Comparison of ENCODE assay signal across 25 cellular contexts in the genomic region with DNA sequence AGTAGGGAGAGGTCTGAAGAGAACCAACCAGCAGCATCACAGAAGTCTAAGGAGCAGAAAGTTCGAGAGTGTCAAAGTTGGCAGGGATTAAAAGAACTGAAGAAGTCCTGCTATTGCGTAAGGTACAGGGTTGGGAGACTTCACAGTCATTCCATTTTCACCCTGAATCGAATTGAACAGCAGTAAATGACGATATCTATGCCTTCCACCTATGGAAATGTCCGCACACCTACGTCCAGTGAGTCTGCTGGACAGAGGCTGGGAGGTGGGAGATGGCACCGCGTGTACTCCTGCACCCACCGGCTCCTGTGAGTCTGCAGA.
DNase-seq lines count a peak whose midpoint lies in the region; ATAC-seq and TF ChIP-seq lines count a peak whose summit lies in the region.
"Had no signal": no experiment of that assay in that cellular context is flagged by ENCODE, and none has a peak within 500 bp of the region (broad histone marks: within the 10 kb centered on the region; RNA-seq: fewer than 3 reads in every experiment).

No MANE protein-coding gene starts in this region.

- H3K4me3 Mint-ChIP-seq in brain: no peak overlapping the region
- no peak overlapping the region for H3K4me3 Mint-ChIP-seq in stimulated activated memory B cell treated with anti-CD40 and anti-IgM and Interleukin-4, amounts not matched to agents 10 μg/mL and 1 μg/mL and 100 μg/mL, for 72 hours
- H3K4me3 Mint-ChIP-seq in effector memory CD8-positive, alpha-beta T cell: no peak overlapping the region
- H3K4me3 Mint-ChIP-seq: natural killer cell treated with Interleukin-12 subunit alpha and Interleukin-12 subunit beta and Interleukin-15 and Interleukin-18, amount 100 ng/mL, for 72 hours had no signal

- peak in 1 of 2 donors; percentile 38 for DNase-seq in cardiac muscle cell (ENCODE audit: low read depth in 1 of 2, low spot score in 1 of 2)
- DNase-seq in Right ventricle myocardium inferior (ENCODE audit: missing footprints): no peak
- DNase-seq in stimulated activated naive CD4-positive, alpha-beta T cell treated with Interleukin-2 at 50 U/mL for 16 hours (lab: John Stamatoyannopoulos, UW): no peak
- no peak for DNase-seq in effector memory CD8-positive, alpha-beta T cell
- no peak for DNase-seq in NOMO-1 treated with DMSO at 0.1 percent for 48 hours (lab: John Stamatoyannopoulos, UW; ENCODE audit: unreplicated experiment)
- DNase-seq: 8988T; activated CD4-positive, alpha-beta T cell treated with anti-CD3 and anti-CD28 coated beads for 48 hours; activated naive CD4-positive, alpha-beta T cell treated with anti-CD3 and anti-CD28 coated beads, Interleukin-2, amount 50 U/mL, for 16 hours; amygdala; DMS79; effector memory CD4-positive, alpha-beta T cell; HCEC 1CT; Kasumi-1; NCI-H2107; NCI-H748 treated with DMSO at 0.1 percent for 48 hours; ovary; Peyer's patch; T1000; upper lobe of right lung had no signal

- intact Hi-C loops in Right ventricle myocardium inferior (cut with DNase I): no loop called here

- no peak for TF ChIP-seq CTCF in cardiac muscle cell (IDR thresholded peaks at IDR 0.05; ENCODE audit: low read depth, low read length)
- TF ChIP-seq CTCF in brain (conservative IDR thresholded peaks at IDR 0.05): no peak

- no peak overlapping the region for H3K9ac ChIP-seq in muscle layer of colon (ENCODE audit: low read length)

- H3K9me3 Mint-ChIP-seq in brain: no peaks in the 10 kb centered on the region
- no peaks in the 10 kb centered on the region for H3K9me3 Mint-ChIP-seq in stimulated activated memory B cell treated with anti-CD40 and anti-IgM and Interleukin-4, amounts not matched to agents 10 μg/mL and 1 μg/mL and 100 μg/mL, for 72 hours
- no peaks in the 10 kb centered on the region for H3K9me3 Mint-ChIP-seq in effector memory CD8-positive, alpha-beta T cell
- H3K9me3 Mint-ChIP-seq: activated T-helper 2 cell treated with anti-CD3 and anti-CD28 coated beads, Interferon-gamma antibody, Interleukin-2, Interleukin-4, amounts not matched to agents 10 μg/mL and 5 μg/mL and 100 μg/mL, durations not matched to agents 14 hours and 24 hours and 36 hours; natural killer cell treated with Interleukin-12 subunit alpha and Interleukin-12 subunit beta and Interleukin-15 and Interleukin-18, amount 100 ng/mL, for 72 hours had no signal

- H3K4me3 ChIP-seq in cardiac muscle cell (no peak overlapping the region), muscle layer of colon (ENCODE audit: low read depth in 1 of 2, low read length in 2 of 2) (no peak overlapping the region)
- H3K4me3 ChIP-seq: coronary artery, ovary, Peyer's patch, upper lobe of right lung had no signal

- H3K27ac ChIP-seq in cardiac muscle cell: peak overlapping the region; percentile 80
- H3K27ac ChIP-seq in muscle layer of colon (ENCODE audit: low read depth, low read length): peak overlapping the region; percentile 21
- H3K27ac ChIP-seq: coronary artery, ovary, Peyer's patch, upper lobe of right lung had no signal

- peaks cover 72% of the 10 kb centered on the region for H3K4me1 Mint-ChIP-seq in brain
- H3K4me1 Mint-ChIP-seq in stimulated activated memory B cell treated with anti-CD40 and anti-IgM and Interleukin-4, amounts not matched to agents 10 μg/mL and 1 μg/mL and 100 μg/mL, for 72 hours: peaks cover 39% of the 10 kb centered on the region
- peaks cover 2 to 4% of the 10 kb centered on the region in 2 donors for H3K4me1 Mint-ChIP-seq in effector memory CD8-positive, alpha-beta T cell (ENCODE audit: low read depth in 2 of 2)

- H3K36me3 ChIP-seq in cardiac muscle cell: peaks cover 25% of the 10 kb centered on the region
- peaks cover 26% of the 10 kb centered on the region for H3K36me3 ChIP-seq in muscle layer of colon (ENCODE audit: insufficient read depth, low read length)
- H3K36me3 ChIP-seq: ovary had no signal

- H3K27ac Mint-ChIP-seq in brain: peak overlapping the region in 3 of 5 experiments; percentile 19 to 54 (median 45)
- peak overlapping the region; percentile 33 for H3K27ac Mint-ChIP-seq in stimulated activated memory B cell treated with anti-CD40 and anti-IgM and Interleukin-4, amounts not matched to agents 10 μg/mL and 1 μg/mL and 100 μg/mL, for 72 hours
- H3K27ac Mint-ChIP-seq in effector memory CD8-positive, alpha-beta T cell: peak overlapping the region in 1 of 2 donors; percentile 6
- H3K27ac Mint-ChIP-seq: activated T-helper 2 cell treated with anti-CD3 and anti-CD28 coated beads, Interferon-gamma antibody, Interleukin-2, Interleukin-4, amounts not matched to agents 10 μg/mL and 5 μg/mL and 100 μg/mL, durations not matched to agents 14 hours and 24 hours and 36 hours; natural killer cell treated with Interleukin-12 subunit alpha and Interleukin-12 subunit beta and Interleukin-15 and Interleukin-18, amount 100 ng/mL, for 72 hours had no signal

- H3K36me3 Mint-ChIP-seq in brain: peaks cover 36% of the 10 kb centered on the region
- H3K36me3 Mint-ChIP-seq in stimulated activated memory B cell treated with anti-CD40 and anti-IgM and Interleukin-4, amounts not matched to agents 10 μg/mL and 1 μg/mL and 100 μg/mL, for 72 hours: peaks cover 43% of the 10 kb centered on the region
- peaks cover 8% of the 10 kb centered on the region for H3K36me3 Mint-ChIP-seq in effector memory CD8-positive, alpha-beta T cell (ENCODE audit: insufficient read depth)
- H3K36me3 Mint-ChIP-seq: natural killer cell treated with Interleukin-12 subunit alpha and Interleukin-12 subunit beta and Interleukin-15 and Interleukin-18, amount 100 ng/mL, for 72 hours had no signal

- H3K4me1 ChIP-seq in cardiac muscle cell (ENCODE audit: low read depth) (peaks cover 67% of the 10 kb centered on the region), muscle layer of colon (ENCODE audit: insufficient read depth, low read length) (peaks cover 60% of the 10 kb centered on the region)

- ATAC-seq in Right ventricle myocardium inferior: no peak
- no peak for ATAC-seq in stimulated activated memory B cell treated with anti-CD40 and anti-IgM and Interleukin-4, amounts not matched to agents 10 μg/mL and 1 μg/mL and 100 μg/mL, for 72 hours
- ATAC-seq in effector memory CD8-positive, alpha-beta T cell (replicated peaks): no peak
- ATAC-seq: natural killer cell treated with Interleukin-12 subunit alpha and Interleukin-12 subunit beta and Interleukin-15 and Interleukin-18, amount 100 ng/mL, for 72 hours; upper lobe of right lung had no signal

- no peaks in the 10 kb centered on the region for H3K27me3 Mint-ChIP-seq in brain
- H3K27me3 Mint-ChIP-seq in stimulated activated memory B cell treated with anti-CD40 and anti-IgM and Interleukin-4, amounts not matched to agents 10 μg/mL and 1 μg/mL and 100 μg/mL, for 72 hours: no peaks in the 10 kb centered on the region
- no peaks in the 10 kb centered on the region for H3K27me3 Mint-ChIP-seq in effector memory CD8-positive, alpha-beta T cell
- H3K27me3 Mint-ChIP-seq: natural killer cell treated with Interleukin-12 subunit alpha and Interleukin-12 subunit beta and Interleukin-15 and Interleukin-18, amount 100 ng/mL, for 72 hours had no signal

- no peaks in the 10 kb centered on the region for H3K9me3 ChIP-seq in cardiac muscle cell (ENCODE audit: low read depth)
- no peaks in the 10 kb centered on the region for H3K9me3 ChIP-seq in muscle layer of colon (ENCODE audit: low read length)
- H3K9me3 ChIP-seq: ovary, Peyer's patch, upper lobe of right lung had no signal

- H3K27me3 ChIP-seq in cardiac muscle cell (no peaks in the 10 kb centered on the region), muscle layer of colon (ENCODE audit: control insufficient read depth in 1 of 2, insufficient read depth in 2 of 2, low read length in 2 of 2) (no peaks in the 10 kb centered on the region)
- H3K27me3 ChIP-seq: ovary, Peyer's patch, upper lobe of right lung had no signal
